In genomic region chr11:67981226-67981625, GRCh38 we compare ENCODE assay signal across 10 cellular contexts. TPM values are rescaled to one million over a fixed set of nuclear protein-coding genes. Genes with fewer than 3 reads are reported as not detected.
DNase-seq lines count a peak whose midpoint lies in the region; ATAC-seq, FAIRE-seq and TF ChIP-seq lines count a peak whose summit lies in the region.
"Not testable (repeated sequence)": the region's sequence is repeated elsewhere in the genome, so short reads cannot be mapped to it uniquely, and the experiment has no call there.
"Had no signal": no experiment of that assay in that cellular context is flagged by ENCODE, and none has a peak within 500 bp of the region (broad histone marks: within the 10 kb centered on the region; RNA-seq: fewer than 3 reads in every experiment).

No MANE protein-coding gene starts in this region.

- intact Hi-C loops in upper lobe of right lung (cut with DNase I) = not testable (repeated sequence)

- DNase-seq in A549 (ENCODE audit: low read depth in 1 of 2, low spot score in 1 of 2); T-helper 17 cell; neuronal stem cell (ENCODE audit: low spot score): not testable (repeated sequence)
- DNase-seq in astrocyte of the hippocampus (ENCODE audit: low read depth, low spot score) (peak; percentile 26), mesenteric fat pad (ENCODE audit: low spot score) (peak; percentile 59), upper lobe of right lung (peak; percentile 6)

- not testable (repeated sequence) for TF ChIP-seq EP300 in A549 (IDR thresholded peaks at IDR 0.05); Ishikawa (IDR thresholded peaks at IDR 0.05; ENCODE audit: borderline replicate concordance)

- H3K27ac ChIP-seq in A549; neuronal stem cell (replicated peaks; ENCODE audit: low read length); upper lobe of right lung: not testable (repeated sequence)

- peaks cover 38% of the 10 kb centered on the region for H3K27me3 Mint-ChIP-seq in T-helper 17 cell

- not testable (repeated sequence) for TF ChIP-seq CTCF in A549 (IDR thresholded peaks at IDR 0.05); upper lobe of right lung (IDR thresholded peaks at IDR 0.05)

- not testable (repeated sequence) for H2BK12ac ChIP-seq in neuronal stem cell (ENCODE audit: low read length)

- H4K91ac ChIP-seq in neuronal stem cell (ENCODE audit: low read depth, low read length, poor library complexity) = not testable (repeated sequence)

- H4K8ac ChIP-seq in neuronal stem cell (ENCODE audit: low read depth, low read length) = not testable (repeated sequence)

- 82% methylated on average over 10 of the region's 10 CpGs for WGBS in A549 (ENCODE audit: missing lambda C conversion rate)
- WGBS in neuronal stem cell (ENCODE audit: extremely low coverage in 2 of 2, insufficient read length in 2 of 2, insufficient replicate concordance in 1 of 2), 2 donors = no CpG with 5 or more reads among the region's 10 CpGs

- not testable (repeated sequence) for H3K36me3 ChIP-seq in neuronal stem cell (replicated peaks in 1 of 2; ENCODE audit: control insufficient read depth in 2 of 2, insufficient read depth in 2 of 2, low read length in 2 of 2); upper lobe of right lung

- not testable (repeated sequence) for H3K4me3 ChIP-seq in A549; neuronal stem cell (ENCODE audit: low read length in 2 of 2); upper lobe of right lung

- peak overlapping the region; percentile 16 for H3K27ac Mint-ChIP-seq in T-helper 17 cell

- not testable (repeated sequence) for H2BK120ac ChIP-seq in neuronal stem cell (ENCODE audit: low read depth, low read length)

- H3K9ac ChIP-seq in neuronal stem cell (ENCODE audit: low read depth, low read length, poor library complexity) = not testable (repeated sequence)

- not testable (repeated sequence) for H2AK5ac ChIP-seq in neuronal stem cell (ENCODE audit: low read depth, low read length)

- H3K4me1 Mint-ChIP-seq in T-helper 17 cell = not testable (repeated sequence)

- H3K79me1 ChIP-seq in neuronal stem cell (ENCODE audit: low read depth, low read length) = not testable (repeated sequence)

- H3K36me3 Mint-ChIP-seq in T-helper 17 cell (ENCODE audit: low read depth) = not testable (repeated sequence)

- CTCF ChIA-PET in A549 (lab: Yijun Ruan, JAX) = not testable (repeated sequence)

- not testable (repeated sequence) for TF ChIP-seq RAD21 in A549 (conservative IDR thresholded peaks at IDR 0.05 in 1 of 2, IDR thresholded peaks at IDR 0.05 in 1 of 2); Ishikawa (IDR thresholded peaks at IDR 0.05; ENCODE audit: low read depth)

- FAIRE-seq in A549 (lab: Jason Lieb, UNC) = not testable (repeated sequence)

- H3K4me1 ChIP-seq in A549; neuronal stem cell (ENCODE audit: control insufficient read depth in 2 of 2, insufficient read depth in 1 of 2, low read depth in 1 of 2, low read length in 2 of 2); upper lobe of right lung: not testable (repeated sequence)

- H2BK5ac ChIP-seq in neuronal stem cell (ENCODE audit: low read length) = not testable (repeated sequence)

- not testable (repeated sequence) for H3K27me3 ChIP-seq in neuronal stem cell (ENCODE audit: control insufficient read depth in 3 of 3, insufficient read depth in 3 of 3, low read depth in 1 of 3, low read length in 3 of 3); upper lobe of right lung

- not testable (repeated sequence) for H2BK15ac ChIP-seq in neuronal stem cell (ENCODE audit: low read length)

- not testable (repeated sequence) for H3K9me3 ChIP-seq in A549; T-helper 17 cell (ENCODE audit: control insufficient read depth, low read length, poor library complexity, severe bottlenecking); neuronal stem cell (replicated peaks in 1 of 2; ENCODE audit: control insufficient read depth in 2 of 2, insufficient read depth in 1 of 2, low read depth in 1 of 2, low read length in 2 of 2); upper lobe of right lung

- H3K4me2 ChIP-seq in A549; neuronal stem cell (ENCODE audit: insufficient read depth, low read length, poor library complexity, severe bottlenecking): not testable (repeated sequence)

- POLR2A ChIA-PET in A549 (lab: Yijun Ruan, JAX) = not testable (repeated sequence)

- not testable (repeated sequence) for H3K23ac ChIP-seq in neuronal stem cell (ENCODE audit: low read depth, low read length, poor library complexity)

- peak overlapping the region; percentile 53 for H2AFZ ChIP-seq in neuronal stem cell (ENCODE audit: low read length)

- not testable (repeated sequence) for H3K14ac ChIP-seq in neuronal stem cell (ENCODE audit: low read length)

- not testable (repeated sequence) for H3K4me3 Mint-ChIP-seq in T-helper 17 cell

- not testable (repeated sequence) for ATAC-seq in A549, T-helper 17 cell, upper lobe of right lung

- H3K4ac ChIP-seq in neuronal stem cell (ENCODE audit: low read length) = not testable (repeated sequence)

- not testable (repeated sequence) for H3K18ac ChIP-seq in neuronal stem cell (ENCODE audit: low read length)

- TF ChIP-seq POLR2A in A549 (IDR thresholded peaks at IDR 0.05; ENCODE audit: low read length) = not testable (repeated sequence)

TF ChIP-seq in Ishikawa, 13 proteins besides CTCF, POLR2A, EP300 and RAD21:
- peak; percentile 50 for TF ChIP-seq REST (IDR thresholded peaks at IDR 0.05; ENCODE audit: low read depth)

RNA-seq across cellular contexts. Expression of gene UNC93B1, which starts 22.7 kb away (rescaled TPM):
- polyA plus RNA-seq in A549 (2011; rRNA removed) (49.4 and 55.5 TPM in 2 replicates), A549 (2017; fragmentation: RNase III; extraction: RNeasy Plus Mini Kit Qiagen cat#74134 plus additional on column Dnase treatment) (43.7 to 51.2 TPM (median 47.1 TPM) in 3 replicates)
- 69.3 and 103 TPM in 2 replicates for polyA plus RNA-seq in A549 (2012; cell fraction: cytosol; rRNA removed)
- 270 and 373 TPM in 2 replicates for polyA plus RNA-seq in A549 (2012; cell fraction: nucleus; rRNA removed)
- 103 and 125 TPM in 2 replicates for polyA minus RNA-seq in A549 (2011; rRNA and poly(A)+ RNA removed)
- total RNA-seq in T-helper 17 cell (10 to 100 TPM; 24.7 to 27.2 TPM), mesenteric fat pad (42.0 TPM), upper lobe of right lung (79.5 TPM)
- polyA plus RNA-seq in neuronal stem cell (2013, experiment 1 of 2) = 4.9 TPM
- 4.6 TPM for polyA plus RNA-seq in neuronal stem cell (2013, experiment 2 of 2)

RNA-seq across cellular contexts. Expression of gene ALDH3B1, which starts 28.9 kb away (rescaled TPM):
- 109 and 130 TPM in 2 replicates for polyA plus RNA-seq in A549 (2011; rRNA removed)
- polyA plus RNA-seq in A549 (2012; cell fraction: cytosol; rRNA removed) = 155 and 214 TPM in 2 replicates
- polyA plus RNA-seq in A549 (2012; cell fraction: nucleus; rRNA removed) = 236 and 305 TPM in 2 replicates
- 93.7 to 104 TPM (median 94.4 TPM) in 3 replicates for polyA plus RNA-seq in A549 (2017; fragmentation: RNase III; extraction: RNeasy Plus Mini Kit Qiagen cat#74134 plus additional on column Dnase treatment)
- 46.0 and 65.0 TPM in 2 replicates for polyA minus RNA-seq in A549 (2011; rRNA and poly(A)+ RNA removed)
- 1 to 10 TPM; 1.1 TPM for total RNA-seq in T-helper 17 cell
- 14.6 TPM for total RNA-seq in mesenteric fat pad
- 0.25 TPM for polyA plus RNA-seq in neuronal stem cell (2013, experiment 1 of 2)
- polyA plus RNA-seq in neuronal stem cell (2013, experiment 2 of 2) = 0.22 TPM
- 95.9 TPM for total RNA-seq in upper lobe of right lung
- total RNA-seq: A673; CD4-positive, CD25-positive, alpha-beta regulatory T cell had no signal
- polyA plus RNA-seq: CD4-positive, alpha-beta memory T cell; CD4-positive, CD25-positive, alpha-beta regulatory T cell had no signal

RNA-seq across cellular contexts. Expression of gene NDUFS8, which starts 49.3 kb away (rescaled TPM):
- polyA plus RNA-seq in A549 (2011; rRNA removed) (71.0 and 73.7 TPM in 2 replicates), A549 (2017; fragmentation: RNase III; extraction: RNeasy Plus Mini Kit Qiagen cat#74134 plus additional on column Dnase treatment) (283 to 300 TPM (median 298 TPM) in 3 replicates)
- polyA plus RNA-seq in A549 (2012; cell fraction: cytosol; rRNA removed) = 361 and 428 TPM in 2 replicates
- polyA plus RNA-seq in A549 (2012; cell fraction: nucleus; rRNA removed) = 379 and 494 TPM in 2 replicates
- polyA minus RNA-seq in A549 (2011; rRNA and poly(A)+ RNA removed) = 93.4 and 105 TPM in 2 replicates
- total RNA-seq in T-helper 17 cell (10 to 100 TPM; 59.5 to 64.2 TPM), mesenteric fat pad (134 TPM), upper lobe of right lung (118 TPM)
- 144 TPM for polyA plus RNA-seq in neuronal stem cell (2013, experiment 1 of 2)
- 148 TPM for polyA plus RNA-seq in neuronal stem cell (2013, experiment 2 of 2)

RNA-seq across cellular contexts. Expression of gene TCIRG1, which starts 57.6 kb away (rescaled TPM):
- 36.3 and 49.4 TPM in 2 replicates for polyA plus RNA-seq in A549 (2011; rRNA removed)
- 99.5 and 132 TPM in 2 replicates for polyA plus RNA-seq in A549 (2012; cell fraction: cytosol; rRNA removed)
- 1,336 and 1,871 TPM in 2 replicates for polyA plus RNA-seq in A549 (2012; cell fraction: nucleus; rRNA removed)
- polyA plus RNA-seq in A549 (2017; fragmentation: RNase III; extraction: RNeasy Plus Mini Kit Qiagen cat#74134 plus additional on column Dnase treatment) = 94.9 to 120 TPM (median 115 TPM) in 3 replicates
- polyA minus RNA-seq in A549 (2011; rRNA and poly(A)+ RNA removed) = 33.0 and 50.4 TPM in 2 replicates
- 100 to 1,000 TPM; 187 to 207 TPM for total RNA-seq in T-helper 17 cell
- 112 TPM for total RNA-seq in mesenteric fat pad
- polyA plus RNA-seq in neuronal stem cell (2013, experiment 1 of 2) = 5.7 TPM
- 4.8 TPM for polyA plus RNA-seq in neuronal stem cell (2013, experiment 2 of 2)
- total RNA-seq in upper lobe of right lung = 216 TPM
